In genomic region chr11:66476173-66476840, GRCh38 we compare ENCODE assay signal across 1 cellular context.
TF ChIP-seq lines count a peak whose summit lies in the region.

No MANE protein-coding gene starts in this region.

TF ChIP-seq in GM23338, 12 proteins besides CTCF, POLR2A, EP300 and RAD21 (continued from another document):
- TF ChIP-seq POLR2AphosphoS5 (IDR thresholded peaks at IDR 0.05; ENCODE audit: low read depth) (no peak), ZNF462 (CRISPR knock-in tag; IDR thresholded peaks at IDR 0.05) (no peak)
